18 cellular contexts compared by ENCODE assay signal in the genomic region with DNA sequence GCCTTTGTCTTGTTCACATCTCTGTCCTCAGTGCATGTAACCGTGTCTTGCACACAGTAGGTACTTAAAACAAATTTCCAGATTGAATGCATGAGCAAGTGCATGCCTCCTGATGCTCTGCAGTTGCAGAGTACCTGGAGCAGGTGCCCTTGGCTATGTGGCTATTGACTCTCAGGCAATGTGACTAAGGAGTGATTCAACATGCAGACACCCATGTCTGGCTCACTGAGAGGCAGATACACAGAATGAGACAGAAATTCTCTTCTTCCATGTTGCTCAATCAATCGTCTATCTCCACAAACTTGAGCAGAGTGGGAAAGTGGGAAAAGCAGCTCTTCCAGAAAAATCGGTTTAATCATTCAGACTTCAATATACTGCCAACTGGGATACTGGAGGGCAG.
DNase-seq lines count a peak whose midpoint lies in the region; ATAC-seq and TF ChIP-seq lines count a peak whose summit lies in the region.
"Had no signal": no experiment of that assay in that cellular context is flagged by ENCODE, and none has a peak within 500 bp of the region (broad histone marks: within the 10 kb centered on the region; RNA-seq: fewer than 3 reads in every experiment).

No MANE protein-coding gene starts in this region.

- H3K27me3 ChIP-seq in RWPE2 (ENCODE audit: insufficient read depth, poor library complexity, severe bottlenecking) (no peaks in the 10 kb centered on the region), WERI-Rb-1 (ENCODE audit: insufficient read depth, low read depth, severe bottlenecking) (peaks cover 42% of the 10 kb centered on the region)

- H3K9me3 Mint-ChIP-seq in HFFc6: no peaks in the 10 kb centered on the region
- H3K9me3 Mint-ChIP-seq: CD4-positive, alpha-beta T cell had no signal

- H3K4me1 Mint-ChIP-seq in HFFc6 (ENCODE audit: low read depth): no peaks in the 10 kb centered on the region

- no peak overlapping the region for H3K27ac Mint-ChIP-seq in HFFc6
- H3K27ac Mint-ChIP-seq: CD4-positive, alpha-beta T cell had no signal

- DNase-seq in ELR (ENCODE audit: low read depth) (peak; percentile 42), HFFc6 (peak; percentile 1), RWPE2 (ENCODE audit: low spot score) (no peak), fibroblast of mammary gland (ENCODE audit: low read depth) (peak; percentile 42), NOMO-1 (lab: John Stamatoyannopoulos, UW; ENCODE audit: unreplicated experiment in 2 of 2) (no peak), WERI-Rb-1 (no peak), GM20000 (ENCODE audit: low spot score) (no peak), medulla oblongata (ENCODE audit: extremely low spot score) (no peak)
- DNase-seq: ACHN; Calu3; CD4-positive, alpha-beta T cell; DMS 273 treated with DMSO at 0.1 percent for 48 hours; DMS79 treated with DMSO at 0.1 percent for 48 hours; EL; GDM1 had no signal

- H3K36me3 ChIP-seq in RWPE2 (ENCODE audit: low read depth) (no peaks in the 10 kb centered on the region), WERI-Rb-1 (no peaks in the 10 kb centered on the region)
- H3K36me3 ChIP-seq: BLaER1 treated with 17β-estradiol and CSF1 and Interleukin-3, amounts not matched to agents 10 nM and 100 nM had no signal

- H3K4me3 Mint-ChIP-seq in HFFc6: no peak overlapping the region
- H3K4me3 Mint-ChIP-seq: CD4-positive, alpha-beta T cell had no signal

- peak; percentile 73 for ATAC-seq in RWPE2 (ENCODE audit: low read depth)
- ATAC-seq: HCT116 had no signal

- H3K9me3 ChIP-seq in RWPE2 (ENCODE audit: severe bottlenecking) (no peaks in the 10 kb centered on the region), WERI-Rb-1 (ENCODE audit: severe bottlenecking) (no peaks in the 10 kb centered on the region)
- H3K9me3 ChIP-seq: BLaER1 treated with 17β-estradiol and CSF1 and Interleukin-3, amounts not matched to agents 10 nM and 100 nM had no signal

- H3K27ac ChIP-seq in RWPE2 (ENCODE audit: poor library complexity, severe bottlenecking) (no peak overlapping the region), WERI-Rb-1 (no peak overlapping the region)
- H3K27ac ChIP-seq: BLaER1 treated with 17β-estradiol and CSF1 and Interleukin-3, amounts not matched to agents 10 nM and 100 nM; HL-60 had no signal

- no peaks in the 10 kb centered on the region for H3K27me3 Mint-ChIP-seq in HFFc6 (ENCODE audit: insufficient read depth)
- H3K27me3 Mint-ChIP-seq: CD4-positive, alpha-beta T cell had no signal

- H3K36me3 Mint-ChIP-seq in HFFc6 (ENCODE audit: low read depth): no peaks in the 10 kb centered on the region

- no peaks in the 10 kb centered on the region for H3K4me1 ChIP-seq in RWPE2 (ENCODE audit: insufficient read depth, poor library complexity, severe bottlenecking)
- H3K4me1 ChIP-seq: BLaER1 treated with 17β-estradiol and CSF1 and Interleukin-3, amounts not matched to agents 10 nM and 100 nM had no signal

- TF ChIP-seq CTCF in HFFc6 (IDR thresholded peaks at IDR 0.05) (no peak), RWPE2 (IDR thresholded peaks at IDR 0.05; ENCODE audit: poor library complexity, severe bottlenecking) (no peak), fibroblast of mammary gland (conservative IDR thresholded peaks at IDR 0.05; ENCODE audit: control insufficient read depth, insufficient read depth, low read depth, low read length) (no peak), WERI-Rb-1 (IDR thresholded peaks at IDR 0.05; ENCODE audit: low read depth, low read length) (no peak), GM20000 (IDR thresholded peaks at IDR 0.05; ENCODE audit: extremely low read depth, missing control alignments) (no peak)

- H3K4me3 ChIP-seq in RWPE2 (ENCODE audit: severe bottlenecking): no peak overlapping the region
- H3K4me3 ChIP-seq in fibroblast of mammary gland (ENCODE audit: control insufficient read depth, low read depth, low read length): no peak overlapping the region
- H3K4me3 ChIP-seq in WERI-Rb-1 (ENCODE audit: low read depth, low read length): no peak overlapping the region
- H3K4me3 ChIP-seq: BLaER1 treated with 17β-estradiol and CSF1 and Interleukin-3, amounts not matched to agents 10 nM and 100 nM had no signal

Comparison
In these comparisons a context has a peak if more than half of its experiments do, and no peak if none do; other contexts are left out.
1. DNase-seq: peak in ELR (single experiment), HFFc6 (single experiment) and fibroblast of mammary gland (single experiment); none in RWPE2 (single experiment), NOMO-1 (0 of 2), WERI-Rb-1 (single experiment), GM20000 (single experiment) and medulla oblongata (single experiment).